ENCODE assay signal across 6 cellular contexts in the genomic region with DNA sequence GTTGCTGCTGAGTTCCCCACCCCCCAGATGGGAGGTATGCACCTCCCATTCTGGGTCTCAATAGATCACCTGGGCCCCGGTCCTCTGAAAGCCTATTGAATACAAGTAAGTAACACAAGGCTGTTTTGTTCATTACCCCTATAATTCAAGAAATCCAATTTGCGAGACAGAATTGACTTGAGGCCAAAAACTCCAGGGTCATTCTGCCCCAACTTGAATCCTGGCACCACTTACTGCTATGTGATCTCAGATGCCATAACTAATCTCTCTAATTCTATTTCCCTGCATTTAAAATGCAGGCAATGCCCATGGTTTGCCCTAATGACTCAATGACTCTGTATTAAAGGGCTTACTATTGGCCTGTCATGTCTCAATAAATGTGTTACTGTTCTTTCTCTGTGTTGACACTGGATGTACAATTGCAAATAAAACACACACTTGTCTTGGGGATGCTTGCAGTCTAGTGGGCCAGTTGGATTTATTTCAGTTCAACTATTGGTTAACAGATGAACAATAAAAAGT. TPM values are rescaled to one million over a fixed set of nuclear protein-coding genes. Genes with fewer than 3 reads are reported as not detected.
"Had no signal": no experiment of that assay in that cellular context is flagged by ENCODE, and none has a peak within 500 bp of the region (broad histone marks: within the 10 kb centered on the region; RNA-seq: fewer than 3 reads in every experiment).

No MANE protein-coding gene starts in this region.

RNA-seq across cellular contexts. Expression of a gene that starts 35.7 kb away (rescaled TPM):
- total RNA-seq: HT-29, HT1080, IMR-90, K562 had no signal
- polyA plus RNA-seq: HepG2, IgD-negative memory B cell, IMR-90 had no signal
